ENCODE assay signal across 8 cellular contexts in genomic region chr16:89491238-89491869, GRCh38. TPM values are rescaled to one million over a fixed set of nuclear protein-coding genes. Genes with fewer than 3 reads are reported as not detected.
DNase-seq lines count a peak whose midpoint lies in the region; ATAC-seq and TF ChIP-seq lines count a peak whose summit lies in the region.

No MANE protein-coding gene starts in this region.

- no peaks in the 10 kb centered on the region for H3K9me3 Mint-ChIP-seq in natural killer cell treated with Interleukin-12 subunit alpha and Interleukin-12 subunit beta and Interleukin-15 and Interleukin-18, amount 100 ng/mL, for 72 hours

- H3K4me1 Mint-ChIP-seq in natural killer cell treated with Interleukin-12 subunit alpha and Interleukin-12 subunit beta and Interleukin-15 and Interleukin-18, amount 100 ng/mL, for 72 hours (ENCODE audit: low read depth in 2 of 2), result peaks cover 38 to 49% of the 10 kb centered on the region in 2 donors

- peak overlapping the region; percentile 65 for H3K9ac ChIP-seq in OCI-LY3 (ENCODE audit: low read length)

- ATAC-seq in natural killer cell treated with Interleukin-12 subunit alpha and Interleukin-12 subunit beta and Interleukin-15 and Interleukin-18, amount 100 ng/mL, for 72 hours, result no peak

- H4K20me1 ChIP-seq in OCI-LY3 (ENCODE audit: insufficient read depth, low read length), result peaks cover 19% of the 10 kb centered on the region

- H3K36me3 ChIP-seq in OCI-LY3 (replicated peaks; ENCODE audit: low read depth, low read length) (peaks cover 6% of the 10 kb centered on the region), ectodermal cell (ENCODE audit: control insufficient read depth, insufficient read depth, low read length) (no peaks in the 10 kb centered on the region)

- H3K27ac ChIP-seq in OCI-LY3 (ENCODE audit: low read length) (no peak overlapping the region), ectodermal cell (ENCODE audit: insufficient read depth, low read depth, low read length, poor library complexity, severe bottlenecking) (peak overlapping the region; percentile 65)

- no peak for TF ChIP-seq CTCF in OCI-LY3 (IDR thresholded peaks at IDR 0.05; ENCODE audit: low read depth, low read length)

- peak; percentile 11 for DNase-seq in NCI-H1694 (lab: John Stamatoyannopoulos, UW)
- no peak for DNase-seq in NCI-H1694 treated with DMSO at 0.1 percent for 48 hours (lab: John Stamatoyannopoulos, UW)
- DNase-seq in natural killer cell treated with Interleukin-12 subunit alpha and Interleukin-12 subunit beta and Interleukin-15 and Interleukin-18, amount 100 ng/mL, for 72 hours (ENCODE audit: low spot score), result no peak
- DNase-seq in DMS79 (lab: John Stamatoyannopoulos, UW), result no peak
- DNase-seq in hypothalamus (lab: John Stamatoyannopoulos, UW), result no peak
- no peak for DNase-seq in activated CD4-positive, alpha-beta T cell treated with anti-CD3 and anti-CD28 coated beads for 48 hours

- no peaks in the 10 kb centered on the region for H3K36me3 Mint-ChIP-seq in natural killer cell treated with Interleukin-12 subunit alpha and Interleukin-12 subunit beta and Interleukin-15 and Interleukin-18, amount 100 ng/mL, for 72 hours

- H3K9me3 ChIP-seq in OCI-LY3 (ENCODE audit: insufficient read depth, low read length) (no peaks in the 10 kb centered on the region), ectodermal cell (ENCODE audit: control insufficient read depth, low read length) (no peaks in the 10 kb centered on the region)

- H2AFZ ChIP-seq in OCI-LY3 (ENCODE audit: low read depth, low read length), result no peak overlapping the region

- peak overlapping the region; percentile 96 for H3K4me2 ChIP-seq in OCI-LY3 (ENCODE audit: low read length)

- H3K4me1 ChIP-seq in OCI-LY3 (ENCODE audit: low read length) (peaks cover 28% of the 10 kb centered on the region), ectodermal cell (ENCODE audit: control insufficient read depth, insufficient read depth, low read length) (peaks cover 14% of the 10 kb centered on the region)

- H3K27me3 Mint-ChIP-seq in natural killer cell treated with Interleukin-12 subunit alpha and Interleukin-12 subunit beta and Interleukin-15 and Interleukin-18, amount 100 ng/mL, for 72 hours, result no peaks in the 10 kb centered on the region

- peaks cover 56% of the 10 kb centered on the region for H3K79me2 ChIP-seq in OCI-LY3 (ENCODE audit: low read length)

- peak overlapping the region; percentile 93 for H3K4me3 Mint-ChIP-seq in natural killer cell treated with Interleukin-12 subunit alpha and Interleukin-12 subunit beta and Interleukin-15 and Interleukin-18, amount 100 ng/mL, for 72 hours

- WGBS in ectodermal cell, 2 experiments, result 6 to 9% methylated on average over 22 of the region's 22 CpGs

- peak overlapping the region; percentile 84 to 85 for H3K27ac Mint-ChIP-seq in natural killer cell treated with Interleukin-12 subunit alpha and Interleukin-12 subunit beta and Interleukin-15 and Interleukin-18, amount 100 ng/mL, for 72 hours

- H3K4me3 ChIP-seq in OCI-LY3 (ENCODE audit: low read length) (peak overlapping the region; percentile 90), ectodermal cell (ENCODE audit: insufficient read depth, low read depth, low read length) (peak overlapping the region; percentile 98)

- H3K27me3 ChIP-seq in OCI-LY3 (ENCODE audit: low read depth, low read length), result no peaks in the 10 kb centered on the region
- H3K27me3 ChIP-seq in ectodermal cell (ENCODE audit: control insufficient read depth, insufficient read depth, low read length, poor library complexity, severe bottlenecking), result no peaks in the 10 kb centered on the region

RNA-seq across cellular contexts. Expression of gene ANKRD11, which starts 1.0 kb away (rescaled TPM):
- 122 TPM for polyA plus RNA-seq in ectodermal cell (2013, experiment 1 of 4)
- 130 TPM for polyA plus RNA-seq in ectodermal cell (2013, experiment 2 of 4)
- polyA plus RNA-seq in ectodermal cell (2013, experiment 3 of 4), result 79.6 TPM
- polyA plus RNA-seq in ectodermal cell (2013, experiment 4 of 4), result 97.7 TPM
- 100 to 1,000 TPM; 197 to 320 TPM for total RNA-seq in natural killer cell treated with Interleukin-12 subunit alpha and Interleukin-12 subunit beta and Interleukin-15 and Interleukin-18, amount 100 ng/mL, for 72 hours

RNA-seq across cellular contexts. Expression of gene SPG7, which starts 16.8 kb away (rescaled TPM):
- 116 TPM for polyA plus RNA-seq in ectodermal cell (2013, experiment 1 of 4)
- 126 TPM for polyA plus RNA-seq in ectodermal cell (2013, experiment 2 of 4)
- polyA plus RNA-seq in ectodermal cell (2013, experiment 3 of 4), result 88.6 TPM
- 101 TPM for polyA plus RNA-seq in ectodermal cell (2013, experiment 4 of 4)
- 100 to 1,000 TPM in 1 of 2 donors, 10 to 100 TPM in 1; 88.6 to 188 TPM for total RNA-seq in natural killer cell treated with Interleukin-12 subunit alpha and Interleukin-12 subunit beta and Interleukin-15 and Interleukin-18, amount 100 ng/mL, for 72 hours
